ENCODE assay signal across 9 cellular contexts in genomic region chr6:138593100-138593877, GRCh38.
DNase-seq lines count a peak whose midpoint lies in the region; ATAC-seq and TF ChIP-seq lines count a peak whose summit lies in the region.
"Had no signal": no experiment of that assay in that cellular context is flagged by ENCODE, and none has a peak within 500 bp of the region (broad histone marks: within the 10 kb centered on the region; RNA-seq: fewer than 3 reads in every experiment).

No MANE protein-coding gene starts in this region.

- H4K20me1 ChIP-seq in BLaER1 treated with 17β-estradiol and CSF1 and Interleukin-3, amounts not matched to agents 10 nM and 100 nM: peaks cover 0 to 5% (median 0%) of the 10 kb centered on the region in 11 experiments; a peak in 1 of 22 replicates

- no peaks in the 10 kb centered on the region for H3K9me3 ChIP-seq in BLaER1 treated with 17β-estradiol and CSF1 and Interleukin-3, amounts not matched to agents 10 nM and 100 nM (replicated peaks in 1 of 11)
- no peaks in the 10 kb centered on the region for H3K9me3 ChIP-seq in right lobe of liver
- H3K9me3 ChIP-seq: tibial artery had no signal

- peaks cover 37 to 48% (median 39%) of the 10 kb centered on the region in 10 experiments for H3K4me1 ChIP-seq in BLaER1 treated with 17β-estradiol and CSF1 and Interleukin-3, amounts not matched to agents 10 nM and 100 nM
- H3K4me1 ChIP-seq in right lobe of liver: peaks cover 0 to 40% (median 14%) of the 10 kb centered on the region in 4 donors

- H3K27me3 ChIP-seq in BLaER1 treated with 17β-estradiol and CSF1 and Interleukin-3, amounts not matched to agents 10 nM and 100 nM: no peaks in the 10 kb centered on the region
- H3K27me3 ChIP-seq in right lobe of liver: no peaks in the 10 kb centered on the region
- H3K27me3 ChIP-seq: tibial artery had no signal

- peak overlapping the region; percentile 36 to 84 (median 70); a peak in 20 of 22 replicates for H3K9ac ChIP-seq in BLaER1 treated with 17β-estradiol and CSF1 and Interleukin-3, amounts not matched to agents 10 nM and 100 nM

- H3K4me2 ChIP-seq in BLaER1 treated with 17β-estradiol and CSF1 and Interleukin-3, amounts not matched to agents 10 nM and 100 nM: peak overlapping the region; percentile 80 to 94 (median 86)

- ATAC-seq in GM19438 (IDR thresholded peaks at IDR 0.05; ENCODE audit: low read depth, unreplicated experiment) (peak; percentile 69), HG03432 (IDR thresholded peaks at IDR 0.05; ENCODE audit: unreplicated experiment) (peak; percentile 87), right lobe of liver (peak; percentile 70 to 84 (median 78))

- DNase-seq in SKM-1 (lab: John Stamatoyannopoulos, UW; ENCODE audit: unreplicated experiment) (peak; percentile 28), cardiac fibroblast (ENCODE audit: low read depth in 2 of 2) (peak; percentile 97 to 99), right lobe of liver (peak in 2 of 3 donors; percentile 35 to 60), inferior parietal cortex (ENCODE audit: extremely low spot score) (no peak)
- peak; percentile 2 for DNase-seq in stimulated activated CD8-positive, alpha-beta memory T cell treated with anti-CD3 and anti-CD28 coated beads, Interleukin-7, amount 100 ng/mL, for 24 hours (ENCODE audit: low read depth)

- WGBS in right lobe of liver (ENCODE audit: insufficient coverage, low coverage, low lambda C conversion rate, missing lambda C conversion rate): 1% methylated on average over 12 of the region's 12 CpGs

- TF ChIP-seq CTCF in cardiac fibroblast (IDR thresholded peaks at IDR 0.05; ENCODE audit: low read depth, low read length) (no peak), right lobe of liver (IDR thresholded peaks at IDR 0.05) (no peak)

- H3K4me3 ChIP-seq in BLaER1 treated with 17β-estradiol and CSF1 and Interleukin-3, amounts not matched to agents 10 nM and 100 nM: peak overlapping the region; percentile 23 to 66 (median 50); a peak in 17 of 20 replicates
- H3K4me3 ChIP-seq in cardiac fibroblast (replicated peaks in 1 of 2; ENCODE audit: low read depth in 2 of 2, low read length in 2 of 2) (peak overlapping the region in 1 of 2 donors; percentile 41), right lobe of liver (peak overlapping the region in 2 of 3 donors; percentile 3 to 4)
- H3K4me3 ChIP-seq: tibial artery had no signal

- intact Hi-C loops in right lobe of liver (cut with DNase I): no loop called here

- H3K36me3 ChIP-seq in BLaER1 treated with 17β-estradiol and CSF1 and Interleukin-3, amounts not matched to agents 10 nM and 100 nM: no peaks in the 10 kb centered on the region
- H3K36me3 ChIP-seq in right lobe of liver: no peaks in the 10 kb centered on the region
- H3K36me3 ChIP-seq: tibial artery had no signal

- H3K27ac ChIP-seq in BLaER1 treated with 17β-estradiol and CSF1 and Interleukin-3, amounts not matched to agents 10 nM and 100 nM: peak overlapping the region; percentile 47 to 95 (median 81); a peak in 21 of 22 replicates
- H3K27ac ChIP-seq in right lobe of liver: peak overlapping the region; percentile 49 to 82 (median 52)

- TF ChIP-seq POLR2A in right lobe of liver (IDR thresholded peaks at IDR 0.05): peak; percentile 87
